25 cellular contexts compared by ENCODE assay signal in the genomic region with DNA sequence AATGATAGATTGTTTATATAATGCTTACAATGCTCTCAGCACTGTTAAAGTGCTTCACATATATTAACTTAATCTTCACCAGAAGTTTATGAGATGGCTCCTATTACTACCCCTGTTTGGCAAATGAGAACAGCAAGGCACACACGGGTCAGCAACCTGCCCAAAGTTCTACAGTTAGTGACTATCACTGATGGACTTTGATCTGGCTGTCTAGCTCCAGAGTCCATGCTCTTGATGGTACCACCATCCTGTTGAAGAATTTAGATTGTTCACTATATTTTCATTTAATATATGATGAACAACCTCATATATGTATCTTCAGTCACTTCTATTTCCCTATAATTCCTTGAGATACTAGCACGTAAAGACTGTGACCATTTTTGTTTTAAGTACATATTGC.
"Had no signal": no experiment of that assay in that cellular context is flagged by ENCODE, and none has a peak within 500 bp of the region (broad histone marks: within the 10 kb centered on the region; RNA-seq: fewer than 3 reads in every experiment).

No MANE protein-coding gene starts in this region.

- FAIRE-seq: endothelial cell of umbilical vein, kidney had no signal

- H2AFZ ChIP-seq: hepatocyte had no signal

- H3K4me2 ChIP-seq: hepatocyte had no signal

- H3K4me1 ChIP-seq: psoas muscle, testis, tibial nerve, upper lobe of right lung, vagina had no signal

- H3K27me3 ChIP-seq: hepatocyte, neutrophil, testis, tibial nerve, upper lobe of right lung, vagina had no signal

- H3K9me3 Mint-ChIP-seq: endodermal cell; naive thymus-derived CD8-positive, alpha-beta T cell; stimulated activated naive B cell treated with anti-CD40 and anti-IgM and Interleukin-4, amounts not matched to agents 10 μg/mL and 1 μg/mL and 100 μg/mL, for 72 hours; stimulated activated naive CD8-positive, alpha-beta T cell treated with anti-CD3 and anti-CD28 coated beads, Interleukin-15, amount 100 ng/mL, for 72 hours had no signal

- ATAC-seq: left cardiac atrium; left ventricle myocardium superior; mucosa of descending colon; naive thymus-derived CD8-positive, alpha-beta T cell; psoas muscle; sciatic nerve; stimulated activated naive B cell treated with anti-CD40 and anti-IgM and Interleukin-4, amounts not matched to agents 10 μg/mL and 1 μg/mL and 100 μg/mL, for 72 hours; stimulated activated naive CD8-positive, alpha-beta T cell treated with anti-CD3 and anti-CD28 coated beads, Interleukin-15, amount 100 ng/mL, for 72 hours; upper lobe of right lung had no signal

- H3K4me3 Mint-ChIP-seq: endodermal cell; naive thymus-derived CD8-positive, alpha-beta T cell; stimulated activated naive B cell treated with anti-CD40 and anti-IgM and Interleukin-4, amounts not matched to agents 10 μg/mL and 1 μg/mL and 100 μg/mL, for 72 hours; stimulated activated naive CD8-positive, alpha-beta T cell treated with anti-CD3 and anti-CD28 coated beads, Interleukin-15, amount 100 ng/mL, for 72 hours had no signal

- H3K27me3 Mint-ChIP-seq: naive thymus-derived CD8-positive, alpha-beta T cell; stimulated activated naive B cell treated with anti-CD40 and anti-IgM and Interleukin-4, amounts not matched to agents 10 μg/mL and 1 μg/mL and 100 μg/mL, for 72 hours; stimulated activated naive CD8-positive, alpha-beta T cell treated with anti-CD3 and anti-CD28 coated beads, Interleukin-15, amount 100 ng/mL, for 72 hours had no signal

- DNase-seq: effector CD4-positive, alpha-beta T cell; endodermal cell; erythroblast; foreskin melanocyte; head of caudate nucleus; kidney; left cardiac atrium; left ventricle myocardium superior; mammary epithelial cell; mucosa of descending colon; naive thymus-derived CD8-positive, alpha-beta T cell; psoas muscle; retina; stimulated activated CD4-positive, alpha-beta T cell treated with anti-CD3 and anti-CD28 coated beads, Interleukin-2, amount 100 ng/mL, for 24 hours; stimulated activated CD4-positive, alpha-beta T cell treated with anti-CD3 and anti-CD28 coated beads, Interleukin-4, amount 100 ng/mL, for 4 hours; stimulated activated naive B cell treated with anti-CD40 and anti-IgM and Interleukin-4, amounts not matched to agents 10 μg/mL and 1 μg/mL and 100 μg/mL, for 72 hours; stimulated activated naive CD8-positive, alpha-beta T cell treated with anti-CD3 and anti-CD28 coated beads, Interleukin-15, amount 100 ng/mL, for 72 hours; testis; upper lobe of right lung had no signal

- H3K27ac ChIP-seq: hepatocyte, neutrophil, psoas muscle, testis, tibial nerve, upper lobe of right lung, vagina had no signal

- H3K27ac Mint-ChIP-seq: endodermal cell; stimulated activated naive B cell treated with anti-CD40 and anti-IgM and Interleukin-4, amounts not matched to agents 10 μg/mL and 1 μg/mL and 100 μg/mL, for 72 hours; stimulated activated naive CD8-positive, alpha-beta T cell treated with anti-CD3 and anti-CD28 coated beads, Interleukin-15, amount 100 ng/mL, for 72 hours had no signal

- H3K9me3 ChIP-seq: mucosa of descending colon, neutrophil, psoas muscle, testis, tibial nerve, upper lobe of right lung, vagina had no signal

- H3K4me3 ChIP-seq: hepatocyte, mucosa of descending colon, psoas muscle, testis, tibial nerve, upper lobe of right lung, vagina had no signal

- H3K79me2 ChIP-seq: hepatocyte had no signal
